In the genomic region with DNA sequence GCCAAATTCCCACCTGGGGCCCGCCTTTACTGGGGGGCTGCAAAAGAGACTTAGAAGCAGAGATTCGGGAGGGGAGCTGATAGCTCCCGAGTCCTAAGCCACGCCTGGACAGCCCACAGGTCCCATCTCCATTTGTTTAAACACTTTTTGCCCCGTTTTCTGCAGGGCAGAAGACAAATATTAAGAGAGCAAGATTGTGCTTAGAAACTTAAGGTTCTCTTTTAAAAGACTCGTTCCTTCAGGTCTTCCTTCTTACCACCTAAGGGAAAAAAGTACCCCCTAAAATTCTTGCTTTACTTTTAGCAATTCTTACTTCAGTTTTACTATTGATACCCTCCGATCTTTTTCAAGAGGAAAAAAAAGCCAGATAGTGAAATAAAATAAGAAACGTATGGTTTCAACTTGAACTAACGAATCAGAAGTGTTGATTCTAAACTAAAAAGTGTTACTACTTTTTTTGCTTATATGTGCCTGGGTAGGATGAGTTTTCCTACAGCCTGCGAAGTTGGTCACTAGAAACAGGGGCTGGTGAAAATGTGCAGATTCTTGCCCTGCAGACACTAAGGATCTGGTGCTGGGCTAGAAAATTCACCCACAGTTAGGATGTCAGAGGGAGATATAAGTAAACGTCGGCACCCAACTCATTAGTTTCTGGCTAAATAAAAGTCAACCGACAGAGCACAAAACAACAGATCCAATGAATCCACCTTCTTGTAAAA, we compare ENCODE assay signal across 2 cellular contexts.
TF ChIP-seq lines count a peak whose summit lies in the region.

No MANE protein-coding gene starts in this region.

TF ChIP-seq in SK-N-SH, 30 proteins besides CTCF, POLR2A, EP300 and RAD21:
- TF ChIP-seq, protein P1, sequence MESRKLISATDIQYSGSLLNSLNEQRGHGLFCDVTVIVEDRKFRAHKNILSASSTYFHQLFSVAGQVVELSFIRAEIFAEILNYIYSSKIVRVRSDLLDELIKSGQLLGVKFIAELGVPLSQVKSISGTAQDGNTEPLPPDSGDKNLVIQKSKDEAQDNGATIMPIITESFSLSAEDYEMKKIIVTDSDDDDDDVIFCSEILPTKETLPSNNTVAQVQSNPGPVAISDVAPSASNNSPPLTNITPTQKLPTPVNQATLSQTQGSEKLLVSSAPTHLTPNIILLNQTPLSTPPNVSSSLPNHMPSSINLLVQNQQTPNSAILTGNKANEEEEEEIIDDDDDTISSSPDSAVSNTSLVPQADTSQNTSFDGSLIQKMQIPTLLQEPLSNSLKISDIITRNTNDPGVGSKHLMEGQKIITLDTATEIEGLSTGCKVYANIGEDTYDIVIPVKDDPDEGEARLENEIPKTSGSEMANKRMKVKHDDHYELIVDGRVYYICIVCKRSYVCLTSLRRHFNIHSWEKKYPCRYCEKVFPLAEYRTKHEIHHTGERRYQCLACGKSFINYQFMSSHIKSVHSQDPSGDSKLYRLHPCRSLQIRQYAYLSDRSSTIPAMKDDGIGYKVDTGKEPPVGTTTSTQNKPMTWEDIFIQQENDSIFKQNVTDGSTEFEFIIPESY (IDR thresholded peaks at IDR 0.05; ENCODE audit: borderline replicate concordance, low read depth), result no peak
- TF ChIP-seq EZH2phosphoT487 (IDR thresholded peaks at IDR 0.05; ENCODE audit: borderline replicate concordance, low read depth), result 0 out of 2 replicates have a peak, but pooled peaks have one; percentile 78
- no peak for TF ChIP-seq MXI1 (IDR thresholded peaks at IDR 0.05; ENCODE audit: low read depth, low read length)
- TF ChIP-seq CHD2 (IDR thresholded peaks at IDR 0.05; ENCODE audit: low read length, partially characterized antibody), result no peak
- no peak for TF ChIP-seq YY1 (IDR thresholded peaks at IDR 0.05; ENCODE audit: low read depth)
- TF ChIP-seq, protein P2, sequence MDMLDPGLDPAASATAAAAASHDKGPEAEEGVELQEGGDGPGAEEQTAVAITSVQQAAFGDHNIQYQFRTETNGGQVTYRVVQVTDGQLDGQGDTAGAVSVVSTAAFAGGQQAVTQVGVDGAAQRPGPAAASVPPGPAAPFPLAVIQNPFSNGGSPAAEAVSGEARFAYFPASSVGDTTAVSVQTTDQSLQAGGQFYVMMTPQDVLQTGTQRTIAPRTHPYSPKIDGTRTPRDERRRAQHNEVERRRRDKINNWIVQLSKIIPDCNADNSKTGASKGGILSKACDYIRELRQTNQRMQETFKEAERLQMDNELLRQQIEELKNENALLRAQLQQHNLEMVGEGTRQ (IDR thresholded peaks at IDR 0.05; ENCODE audit: borderline replicate concordance, low read depth, low read length), result no peak

TF ChIP-seq in SK-N-SH treated with all-trans-retinoic acid at 6 μM for 48 hours, 23 proteins besides CTCF, POLR2A, EP300 and RAD21 (continued from another document):
- TF ChIP-seq, protein P3, sequence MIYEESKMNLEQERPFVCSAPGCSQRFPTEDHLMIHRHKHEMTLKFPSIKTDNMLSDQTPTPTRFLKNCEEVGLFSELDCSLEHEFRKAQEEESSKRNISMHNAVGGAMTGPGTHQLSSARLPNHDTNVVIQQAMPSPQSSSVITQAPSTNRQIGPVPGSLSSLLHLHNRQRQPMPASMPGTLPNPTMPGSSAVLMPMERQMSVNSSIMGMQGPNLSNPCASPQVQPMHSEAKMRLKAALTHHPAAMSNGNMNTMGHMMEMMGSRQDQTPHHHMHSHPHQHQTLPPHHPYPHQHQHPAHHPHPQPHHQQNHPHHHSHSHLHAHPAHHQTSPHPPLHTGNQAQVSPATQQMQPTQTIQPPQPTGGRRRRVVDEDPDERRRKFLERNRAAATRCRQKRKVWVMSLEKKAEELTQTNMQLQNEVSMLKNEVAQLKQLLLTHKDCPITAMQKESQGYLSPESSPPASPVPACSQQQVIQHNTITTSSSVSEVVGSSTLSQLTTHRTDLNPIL (CRISPR knock-in tag; IDR thresholded peaks at IDR 0.05; ENCODE audit: low read depth), result no peak
- TF ChIP-seq ZFP3 (CRISPR knock-in tag; IDR thresholded peaks at IDR 0.05) (no peak), TOX (CRISPR knock-in tag; IDR thresholded peaks at IDR 0.05; ENCODE audit: borderline replicate concordance) (no peak), RARB (CRISPR knock-in tag; IDR thresholded peaks at IDR 0.05) (no peak), OSR1 (CRISPR knock-in tag; IDR thresholded peaks at IDR 0.05) (no peak), TCF4 (CRISPR knock-in tag; IDR thresholded peaks at IDR 0.05; ENCODE audit: borderline replicate concordance) (no peak), BACH2 (CRISPR knock-in tag; IDR thresholded peaks at IDR 0.05; ENCODE audit: borderline replicate concordance) (no peak)
